ENCODE assay signal across 25 cellular contexts in genomic region chr10:43973801-43974200, GRCh38.
"Had no signal": no experiment of that assay in that cellular context is flagged by ENCODE, and none has a peak within 500 bp of the region (broad histone marks: within the 10 kb centered on the region; RNA-seq: fewer than 3 reads in every experiment).

No MANE protein-coding gene starts in this region.

- H3K4me3 ChIP-seq: esophagus squamous epithelium had no signal

- H3K9me3 Mint-ChIP-seq: activated CD4-positive, alpha-beta memory T cell treated with anti-CD3 and anti-CD28 coated beads for 36 hours; activated naive CD4-positive, alpha-beta T cell treated with anti-CD3 and anti-CD28 coated beads, Interleukin-2, amount 50 U/mL, for 72 hours; activated T-cell treated with anti-CD3 and anti-CD28 coated beads, Interleukin-2, amount 50 U/mL, for 24 hours; activated T-cell treated with anti-CD3 and anti-CD28 coated beads, Interleukin-2, amount 50 U/mL, for 72 hours; central memory CD8-positive, alpha-beta T cell; T-helper 2 cell treated with Interferon-gamma antibody and Interleukin-4, amounts not matched to agents 5 μg/mL and 100 μg/mL, for 36 hours had no signal

- H3K4me1 ChIP-seq: esophagus squamous epithelium had no signal

- H3K4me1 Mint-ChIP-seq: activated CD4-positive, alpha-beta T cell treated with anti-CD3 and anti-CD28 coated beads for 36 hours; activated CD4-positive, alpha-beta T cell treated with anti-CD3 and anti-CD28 coated beads, Interleukin-2, amount 10 ng/mL, durations not matched to agents 24 days and 14 days; central memory CD8-positive, alpha-beta T cell had no signal

- H3K36me3 ChIP-seq: brain microvascular endothelial cell, esophagus squamous epithelium, WERI-Rb-1 had no signal

- H3K27me3 ChIP-seq: brain microvascular endothelial cell, esophagus squamous epithelium had no signal

- H3K9me3 ChIP-seq: esophagus squamous epithelium had no signal

- H3K4me3 Mint-ChIP-seq: activated CD4-positive, alpha-beta memory T cell treated with anti-CD3 and anti-CD28 coated beads for 36 hours; activated CD4-positive, alpha-beta T cell treated with anti-CD3 and anti-CD28 coated beads for 36 hours; activated CD4-positive, alpha-beta T cell treated with anti-CD3 and anti-CD28 coated beads, Interleukin-2, amount 10 ng/mL, durations not matched to agents 24 days and 14 days; activated naive CD4-positive, alpha-beta T cell treated with anti-CD3 and anti-CD28 coated beads, Interleukin-2, amount 10 ng/mL, durations not matched to agents 7 days and 5 days; activated naive CD8-positive, alpha-beta T cell treated with anti-CD3 and anti-CD28 coated beads, Interleukin-2, amount 10 ng/mL, durations not matched to agents 7 days and 5 days; activated T-cell treated with anti-CD3 and anti-CD28 coated beads, Interleukin-2, amount 50 U/mL, for 24 hours; activated T-cell treated with anti-CD3 and anti-CD28 coated beads, Interleukin-2, amount 50 U/mL, for 72 hours; central memory CD8-positive, alpha-beta T cell; T-helper 17 cell; T-helper 2 cell treated with Interferon-gamma antibody and Interleukin-4, amounts not matched to agents 5 μg/mL and 100 μg/mL, for 36 hours had no signal

- H3K36me3 Mint-ChIP-seq: activated CD4-positive, alpha-beta memory T cell treated with anti-CD3 and anti-CD28 coated beads for 36 hours; activated naive CD4-positive, alpha-beta T cell treated with anti-CD3 and anti-CD28 coated beads, Interleukin-2, amount 10 ng/mL, durations not matched to agents 7 days and 5 days; activated naive CD4-positive, alpha-beta T cell treated with anti-CD3 and anti-CD28 coated beads, Interleukin-2, amount 50 U/mL, for 72 hours; activated naive CD8-positive, alpha-beta T cell treated with anti-CD3 and anti-CD28 coated beads, Interleukin-2, amount 10 ng/mL, durations not matched to agents 7 days and 5 days had no signal

- H3K27ac Mint-ChIP-seq: activated CD4-positive, alpha-beta memory T cell treated with anti-CD3 and anti-CD28 coated beads for 36 hours; activated CD4-positive, alpha-beta T cell treated with anti-CD3 and anti-CD28 coated beads for 36 hours; activated CD4-positive, alpha-beta T cell treated with anti-CD3 and anti-CD28 coated beads, Interleukin-2, amount 10 ng/mL, durations not matched to agents 24 days and 14 days; activated naive CD4-positive, alpha-beta T cell treated with anti-CD3 and anti-CD28 coated beads, Interleukin-2, amount 10 ng/mL, durations not matched to agents 7 days and 5 days; activated naive CD8-positive, alpha-beta T cell treated with anti-CD3 and anti-CD28 coated beads, Interleukin-2, amount 10 ng/mL, durations not matched to agents 7 days and 5 days; activated T-cell treated with anti-CD3 and anti-CD28 coated beads, Interleukin-2, amount 50 U/mL, for 24 hours; activated T-cell treated with anti-CD3 and anti-CD28 coated beads, Interleukin-2, amount 50 U/mL, for 72 hours; T-helper 17 cell; T-helper 2 cell treated with Interferon-gamma antibody and Interleukin-4, amounts not matched to agents 5 μg/mL and 100 μg/mL, for 36 hours had no signal

- H3K27me3 Mint-ChIP-seq: activated CD4-positive, alpha-beta memory T cell treated with anti-CD3 and anti-CD28 coated beads for 36 hours; activated CD4-positive, alpha-beta T cell treated with anti-CD3 and anti-CD28 coated beads, Interleukin-2, amount 10 ng/mL, durations not matched to agents 24 days and 14 days had no signal

- H3K27ac ChIP-seq: brain microvascular endothelial cell, esophagus squamous epithelium, WERI-Rb-1 had no signal

- DNase-seq: activated CD4-positive, alpha-beta memory T cell treated with anti-CD3 and anti-CD28 coated beads for 36 hours; activated CD4-positive, alpha-beta T cell treated with anti-CD3 and anti-CD28 coated beads for 36 hours; activated CD4-positive, alpha-beta T cell treated with anti-CD3 and anti-CD28 coated beads, Interleukin-2, amount 10 ng/mL, durations not matched to agents 24 days and 14 days; activated CD4-positive, CD25-positive, alpha-beta regulatory T cell; activated CD4-positive, CD25-positive, alpha-beta regulatory T cell treated with anti-CD3 and anti-CD28 coated beads, Interleukin-2, amount 50 U/mL, for 72 hours; activated CD8-positive, alpha-beta memory T cell treated with anti-CD3 and anti-CD28 coated beads, Interleukin-2, amount 50 U/mL, for 48 hours; activated gamma-delta T cell; activated naive CD4-positive, alpha-beta T cell; activated naive CD4-positive, alpha-beta T cell treated with anti-CD3 and anti-CD28 coated beads, Interleukin-2, amount 10 ng/mL, durations not matched to agents 7 days and 5 days; activated naive CD8-positive, alpha-beta T cell treated with anti-CD3 and anti-CD28 coated beads, Interleukin-2, amount 10 ng/mL, durations not matched to agents 7 days and 5 days; activated T-cell treated with anti-CD3 and anti-CD28 coated beads for 4 hours; activated T-cell treated with anti-CD3 and anti-CD28 coated beads, Interleukin-2, amount 50 U/mL, for 24 hours; activated T-cell treated with anti-CD3 and anti-CD28 coated beads, Interleukin-2, amount 50 U/mL, for 72 hours; brain microvascular endothelial cell; effector CD8-positive, alpha-beta T cell; erythroblast; esophagus squamous epithelium; head of caudate nucleus; T-helper 1 cell; T-helper 17 cell; T1000; WERI-Rb-1 had no signal
